Comparison of ENCODE assay signal across 10 cellular contexts in genomic region chrX:22800360-22800759, GRCh38.
DNase-seq lines count a peak whose midpoint lies in the region; ATAC-seq, FAIRE-seq and TF ChIP-seq lines count a peak whose summit lies in the region.
"Had no signal": no experiment of that assay in that cellular context is flagged by ENCODE, and none has a peak within 500 bp of the region (broad histone marks: within the 10 kb centered on the region; RNA-seq: fewer than 3 reads in every experiment).

No MANE protein-coding gene starts in this region.

- no peak overlapping the region for H3K27ac Mint-ChIP-seq in CD4-positive, alpha-beta T cell
- no peak overlapping the region for H3K27ac Mint-ChIP-seq in progenitor cell of endocrine pancreas

- no peak overlapping the region for H3K4ac ChIP-seq in IMR-90 (ENCODE audit: low read depth, low read length)

- no peak overlapping the region for H4K5ac ChIP-seq in IMR-90 (ENCODE audit: low read depth, low read length)

- no peaks in the 10 kb centered on the region for H3K36me3 ChIP-seq in IMR-90 (ENCODE audit: control insufficient read depth, insufficient read depth, low read length)
- no peaks in the 10 kb centered on the region for H3K36me3 ChIP-seq in kidney (ENCODE audit: control insufficient read depth in 1 of 2, insufficient read depth in 2 of 2, low read length in 2 of 2)

- peak; percentile 83 for DNase-seq in AG10803 (ENCODE audit: low read depth)
- peak; percentile 89 for DNase-seq in IMR-90
- peak; percentile 58 for DNase-seq in amniotic stem cell (lab: John Stamatoyannopoulos, UW)
- peak; percentile 37 for DNase-seq in kidney
- DNase-seq in GM12892 (ENCODE audit: insufficient read length) = no peak
- DNase-seq in CD4-positive, alpha-beta T cell = no peak
- no peak for DNase-seq in progenitor cell of endocrine pancreas (ENCODE audit: low spot score, unreplicated experiment)
- DNase-seq: H9, NCI-H1930 had no signal

- H3K23ac ChIP-seq in IMR-90 (ENCODE audit: low read depth, low read length) = no peak overlapping the region

- H3K9ac ChIP-seq in IMR-90 (ENCODE audit: low read depth, low read length) (no peak overlapping the region), kidney (ENCODE audit: low read length in 2 of 2) (no peak overlapping the region)

- POLR2A ChIA-PET in IMR-90 (lab: Charles Lee; ENCODE audit: unreplicated experiment) = no interaction called here
- POLR2A ChIA-PET in CD4-positive, alpha-beta T cell (lab: Charles Lee) = no interaction called here

- H3K9me3 ChIP-seq in IMR-90 (ENCODE audit: control insufficient read depth, insufficient read depth, low read length) = no peaks in the 10 kb centered on the region
- H3K9me3 ChIP-seq in kidney (ENCODE audit: control insufficient read depth in 1 of 2, low read length in 2 of 2) = no peaks in the 10 kb centered on the region
- no peaks in the 10 kb centered on the region for H3K9me3 ChIP-seq in CD4-positive, alpha-beta T cell (ENCODE audit: control insufficient read depth, low read length)

- no peaks in the 10 kb centered on the region for H3K9me1 ChIP-seq in IMR-90 (ENCODE audit: insufficient read depth, low read length)

- no peak for FAIRE-seq in kidney (lab: Jason Lieb, UNC)
- no peak for FAIRE-seq in GM12892 (lab: Jason Lieb, UNC)

- no peak overlapping the region for H3K14ac ChIP-seq in IMR-90 (replicated peaks; ENCODE audit: low read depth, low read length)

- H3K4me2 ChIP-seq in IMR-90 (ENCODE audit: low read depth, low read length) = no peak overlapping the region

- no peak overlapping the region for H2AK9ac ChIP-seq in IMR-90 (replicated peaks; ENCODE audit: low read depth, low read length, poor library complexity)

- H3K79me1 ChIP-seq in IMR-90 (ENCODE audit: low read depth in 1 of 2, low read length in 2 of 2) = no peaks in the 10 kb centered on the region

- no CpG with 5 or more reads among the region's 4 CpGs for WGBS in IMR-90 (ENCODE audit: extremely low coverage in 2 of 2, insufficient read length in 1 of 2), 2 experiments

- TF ChIP-seq CTCF in AG10803 (conservative IDR thresholded peaks at IDR 0.05; ENCODE audit: low read length) = no peak
- no peak for TF ChIP-seq CTCF in IMR-90 (conservative IDR thresholded peaks at IDR 0.05; ENCODE audit: low read depth, low read length)
- no peak for TF ChIP-seq CTCF in kidney (IDR thresholded peaks at IDR 0.05; ENCODE audit: borderline replicate concordance, extremely low read depth, insufficient read depth)
- TF ChIP-seq CTCF in CD4-positive, alpha-beta T cell (IDR thresholded peaks at IDR 0.05) = no peak
- TF ChIP-seq CTCF in progenitor cell of endocrine pancreas (IDR thresholded peaks at IDR 0.05; ENCODE audit: unreplicated experiment) = no peak

- no peak for TF ChIP-seq RAD21 in IMR-90 (IDR thresholded peaks at IDR 0.05; ENCODE audit: low read length)

- no peak overlapping the region for H2BK120ac ChIP-seq in IMR-90 (ENCODE audit: low read depth, low read length)

- H2AK5ac ChIP-seq in IMR-90 (ENCODE audit: low read depth, low read length) = no peak overlapping the region

- H2BK5ac ChIP-seq in IMR-90 (ENCODE audit: low read depth, low read length, poor library complexity, severe bottlenecking) = no peak overlapping the region

- H3K27me3 ChIP-seq in IMR-90 (ENCODE audit: control insufficient read depth, insufficient read depth, low read length) = no peaks in the 10 kb centered on the region
- H3K27me3 ChIP-seq in CD4-positive, alpha-beta T cell (ENCODE audit: control insufficient read depth, insufficient read depth, low read length) = no peaks in the 10 kb centered on the region

- no peaks in the 10 kb centered on the region for H3K4me1 Mint-ChIP-seq in CD4-positive, alpha-beta T cell (ENCODE audit: low read depth)
- no peaks in the 10 kb centered on the region for H3K4me1 Mint-ChIP-seq in progenitor cell of endocrine pancreas (ENCODE audit: low read depth)

- H4K20me1 ChIP-seq in IMR-90 (ENCODE audit: insufficient read depth, low read length) = no peaks in the 10 kb centered on the region

- H3K4me3 Mint-ChIP-seq in CD4-positive, alpha-beta T cell = no peak overlapping the region
- H3K4me3 Mint-ChIP-seq in progenitor cell of endocrine pancreas (ENCODE audit: low read depth) = no peak overlapping the region
- H3K4me3 Mint-ChIP-seq: H9 had no signal

- no peak overlapping the region for H4K8ac ChIP-seq in IMR-90 (ENCODE audit: low read depth in 2 of 2, low read length in 2 of 2)

- no peak overlapping the region for H2BK15ac ChIP-seq in IMR-90 (ENCODE audit: low read depth, low read length)

- no peak overlapping the region for H2BK20ac ChIP-seq in IMR-90 (ENCODE audit: low read depth, low read length)

- no peaks in the 10 kb centered on the region for H3K4me1 ChIP-seq in IMR-90 (ENCODE audit: control insufficient read depth, insufficient read depth, low read length)
- H3K4me1 ChIP-seq in kidney (ENCODE audit: control insufficient read depth in 1 of 2, insufficient read depth in 1 of 2, low read depth in 1 of 2, low read length in 2 of 2) = no peaks in the 10 kb centered on the region

- H4K91ac ChIP-seq in IMR-90 (ENCODE audit: insufficient read depth, low read depth, low read length) = no peak overlapping the region

- H3K56ac ChIP-seq in IMR-90 (ENCODE audit: extremely low read depth, insufficient read depth, low read length) = no peak overlapping the region

- dilution Hi-C loops in IMR-90 (cut with HindIII; ENCODE audit: low sequenced_read_pairs, unreplicated experiment) = no loop called here

- CTCF ChIA-PET in IMR-90 (lab: Yijun Ruan, JAX) = interaction anchor here (0.5 kb wide), 1 partner anchor 15 kb away, joined by 3 read pairs; no protein-coding TSS in a partner anchor
- CTCF ChIA-PET in CD4-positive, alpha-beta T cell (lab: Charles Lee) = no interaction called here

- no peaks in the 10 kb centered on the region for H3K9me3 Mint-ChIP-seq in CD4-positive, alpha-beta T cell
- peaks cover 4% of the 10 kb centered on the region for H3K9me3 Mint-ChIP-seq in progenitor cell of endocrine pancreas (ENCODE audit: low read depth)

- H3K27me3 Mint-ChIP-seq in CD4-positive, alpha-beta T cell = no peaks in the 10 kb centered on the region
- H3K27me3 Mint-ChIP-seq in progenitor cell of endocrine pancreas = no peaks in the 10 kb centered on the region

- H3K4me3 ChIP-seq in AG10803 (ENCODE audit: low read length) (no peak overlapping the region), IMR-90 (ENCODE audit: insufficient read depth, low read depth, low read length) (no peak overlapping the region), kidney (ENCODE audit: low read length in 2 of 2) (no peak overlapping the region)

- in situ Hi-C loops in IMR-90 (cut with MboI; ENCODE audit: low sequenced_read_pairs) = no loop called here

- ATAC-seq in IMR-90 (ENCODE audit: low read depth) (peak; percentile 85), HG02938 (IDR thresholded peaks at IDR 0.05; ENCODE audit: unreplicated experiment) (no peak)
- no peak for ATAC-seq in CD4-positive, alpha-beta T cell (ENCODE audit: poor library complexity)

- H3K27ac ChIP-seq in IMR-90 (ENCODE audit: insufficient read depth, low read length) = no peak overlapping the region
- no peak overlapping the region for H3K27ac ChIP-seq in kidney (ENCODE audit: low read depth in 2 of 2, low read length in 2 of 2)
- no peak overlapping the region for H3K27ac ChIP-seq in CD4-positive, alpha-beta T cell (ENCODE audit: low read depth, low read length)

- H3K36me3 Mint-ChIP-seq in CD4-positive, alpha-beta T cell (ENCODE audit: low read depth) = no peaks in the 10 kb centered on the region
- H3K36me3 Mint-ChIP-seq in progenitor cell of endocrine pancreas (ENCODE audit: insufficient read depth) = no peaks in the 10 kb centered on the region

- intact Hi-C loops in IMR-90 (cut with micrococcal nuclease) (no loop called here), kidney (cut with DNase I) (no loop called here)
- intact Hi-C loops in CD4-positive, alpha-beta T cell (cut with DNase I, micrococcal nuclease) = no loop called here

- BruUV-seq in IMR-90 (replicated peaks; lab: Mats Ljungman, UMichigan) = no TSS peak

- TF ChIP-seq POLR2A in IMR-90 (IDR thresholded peaks at IDR 0.05; ENCODE audit: low read depth, low read length) (no peak), GM12892 (IDR thresholded peaks at IDR 0.05; ENCODE audit: low read depth, low read length) (no peak)

- H3K18ac ChIP-seq in IMR-90 (ENCODE audit: low read depth, low read length) = no peak overlapping the region

- H2AFZ ChIP-seq in IMR-90 (replicated peaks; ENCODE audit: low read length, poor library complexity) = no peak overlapping the region

TF ChIP-seq in IMR-90, 13 proteins besides CTCF, POLR2A, EP300 and RAD21 (continues in another document):
- TF ChIP-seq CEBPB (IDR thresholded peaks at IDR 0.05; ENCODE audit: low read depth, low read length) (peak; percentile 89), ELK1 (IDR thresholded peaks at IDR 0.05; ENCODE audit: borderline replicate concordance, low read depth, low read length) (no peak), SMC3 (IDR thresholded peaks at IDR 0.05; ENCODE audit: low read depth, low read length) (no peak), FOS (IDR thresholded peaks at IDR 0.05; ENCODE audit: low read depth, low read length) (peak; percentile 31; the same call in 1 of the 2 replicates), MXI1 (IDR thresholded peaks at IDR 0.05; ENCODE audit: borderline replicate concordance, low read depth, low read length) (no peak), NFE2L2 (IDR thresholded peaks at IDR 0.05; ENCODE audit: low read depth, low read length) (peak; percentile 81), MAFK (IDR thresholded peaks at IDR 0.05; ENCODE audit: low read depth, low read length) (peak; percentile 65), RCOR1 (IDR thresholded peaks at IDR 0.05; ENCODE audit: insufficient replicate concordance, low read length) (no peak), RFX5 (IDR thresholded peaks at IDR 0.05; ENCODE audit: low read depth, low read length) (no peak), USF2 (IDR thresholded peaks at IDR 0.05; ENCODE audit: low read depth, low read length) (peak; percentile 84), CHD1 (IDR thresholded peaks at IDR 0.05; ENCODE audit: low read depth, low read length) (no peak)

Comparison
In these comparisons a context has a peak if more than half of its experiments do, and no peak if none do; other contexts are left out.
1. DNase-seq: peak in AG10803 (single experiment), IMR-90 (single experiment), amniotic stem cell (single experiment) and kidney (single experiment); none in GM12892 (single experiment), CD4-positive, alpha-beta T cell (0 of 10) and progenitor cell of endocrine pancreas (single experiment).